21 cellular contexts compared by ENCODE assay signal in genomic region chr14:93067088-93067487, GRCh38. TPM values are rescaled to one million over a fixed set of nuclear protein-coding genes. Genes with fewer than 3 reads are reported as not detected.
DNase-seq lines count a peak whose midpoint lies in the region; ATAC-seq and TF ChIP-seq lines count a peak whose summit lies in the region.
"Had no signal": no experiment of that assay in that cellular context is flagged by ENCODE, and none has a peak within 500 bp of the region (broad histone marks: within the 10 kb centered on the region; RNA-seq: fewer than 3 reads in every experiment).

No MANE protein-coding gene starts in this region.

- no peaks in the 10 kb centered on the region for H3K27me3 ChIP-seq in dorsolateral prefrontal cortex
- H3K27me3 ChIP-seq: heart right ventricle, neutrophil, transverse colon had no signal

- no peak for DNase-seq in T-helper 2 cell treated with Interferon-gamma antibody and Interleukin-4, amounts not matched to agents 5 μg/mL and 100 μg/mL, for 36 hours (ENCODE audit: low spot score)
- no peak for DNase-seq in T-helper 2 cell
- DNase-seq in activated B cell treated with CpG ODN at 0.5 μM for 24 hours = no peak
- no peak for DNase-seq in dorsolateral prefrontal cortex
- DNase-seq in stimulated activated effector memory CD8-positive, alpha-beta T cell treated with anti-CD3 and anti-CD28 coated beads, Interleukin-12 subunit alpha, Interleukin-12 subunit beta, amount 100 ng/mL, for 72 hours (ENCODE audit: low spot score in 2 of 2) = no peak
- no peak for DNase-seq in activated gamma-delta T cell treated with Interleukin-2 at 50 U/mL for 16 hours
- no peak for DNase-seq in NCI-H2081 treated with DMSO at 0.1 percent for 48 hours (lab: John Stamatoyannopoulos, UW)
- no peak for DNase-seq in putamen (ENCODE audit: low spot score)
- DNase-seq: activated T-cell treated with anti-CD3 and anti-CD28 coated beads, Interleukin-2, amount 50 U/mL, for 4 hours; C1 segment of cervical spinal cord; DMS79; HCEC 1CT; heart right ventricle; MM.1S; NCI-H187 treated with DMSO at 0.1 percent for 48 hours; Right ventricle myocardium superior; transverse colon had no signal

- H3K36me3 Mint-ChIP-seq in T-helper 2 cell treated with Interferon-gamma antibody and Interleukin-4, amounts not matched to agents 5 μg/mL and 100 μg/mL, for 36 hours (ENCODE audit: low read depth) = peaks cover 4% of the 10 kb centered on the region
- H3K36me3 Mint-ChIP-seq in activated B cell treated with CpG ODN at 0.5 μM for 24 hours (ENCODE audit: low read depth) = no peaks in the 10 kb centered on the region
- peaks cover 21% of the 10 kb centered on the region for H3K36me3 Mint-ChIP-seq in stimulated activated effector memory CD8-positive, alpha-beta T cell treated with anti-CD3 and anti-CD28 coated beads, Interleukin-12 subunit alpha, Interleukin-12 subunit beta, amount 100 ng/mL, for 72 hours

- H3K4me3 ChIP-seq in dorsolateral prefrontal cortex = no peak overlapping the region
- H3K4me3 ChIP-seq: heart right ventricle, transverse colon had no signal

- POLR2A ChIA-PET in activated B cell treated with CpG ODN at 0.5 μM for 24 hours (lab: Charles Lee) = no interaction called here

- peak overlapping the region; percentile 30 for H3K4me3 Mint-ChIP-seq in T-helper 2 cell treated with Interferon-gamma antibody and Interleukin-4, amounts not matched to agents 5 μg/mL and 100 μg/mL, for 36 hours
- no peak overlapping the region for H3K4me3 Mint-ChIP-seq in activated B cell treated with CpG ODN at 0.5 μM for 24 hours
- H3K4me3 Mint-ChIP-seq in stimulated activated effector memory CD8-positive, alpha-beta T cell treated with anti-CD3 and anti-CD28 coated beads, Interleukin-12 subunit alpha, Interleukin-12 subunit beta, amount 100 ng/mL, for 72 hours = peak overlapping the region; percentile 70

- CTCF ChIA-PET in activated B cell treated with CpG ODN at 0.5 μM for 24 hours (lab: Charles Lee) = interaction anchor here (1.1 kb wide), 1 partner anchor 47 kb away, joined by 3 read pairs; no protein-coding TSS in a partner anchor

- intact Hi-C loops in activated B cell treated with CpG ODN at 0.5 μM for 24 hours (cut with micrococcal nuclease) = loop anchor here (2.0 to 5.0 kb wide), 2 partner anchors 32 to 45 kb away; no protein-coding TSS in a partner anchor
- intact Hi-C loops in dorsolateral prefrontal cortex (cut with DNase I) = loop anchor here in 1 of 2 donors (5.0 kb wide), 1 partner anchor 35 kb away; no protein-coding TSS in a partner anchor

- H3K27ac ChIP-seq in dorsolateral prefrontal cortex = peak overlapping the region in 50 of 59 donors; percentile 1 to 79 (median 44)
- H3K27ac ChIP-seq: 22Rv1 had no signal

- peak overlapping the region; percentile 93 for H3K27ac Mint-ChIP-seq in T-helper 2 cell treated with Interferon-gamma antibody and Interleukin-4, amounts not matched to agents 5 μg/mL and 100 μg/mL, for 36 hours
- peak overlapping the region; percentile 61 for H3K27ac Mint-ChIP-seq in activated B cell treated with CpG ODN at 0.5 μM for 24 hours
- peak overlapping the region; percentile 94 for H3K27ac Mint-ChIP-seq in stimulated activated effector memory CD8-positive, alpha-beta T cell treated with anti-CD3 and anti-CD28 coated beads, Interleukin-12 subunit alpha, Interleukin-12 subunit beta, amount 100 ng/mL, for 72 hours

- peaks cover 28% of the 10 kb centered on the region for H3K4me1 Mint-ChIP-seq in T-helper 2 cell treated with Interferon-gamma antibody and Interleukin-4, amounts not matched to agents 5 μg/mL and 100 μg/mL, for 36 hours (ENCODE audit: low read depth)
- peaks cover 50% of the 10 kb centered on the region for H3K4me1 Mint-ChIP-seq in activated B cell treated with CpG ODN at 0.5 μM for 24 hours
- H3K4me1 Mint-ChIP-seq in stimulated activated effector memory CD8-positive, alpha-beta T cell treated with anti-CD3 and anti-CD28 coated beads, Interleukin-12 subunit alpha, Interleukin-12 subunit beta, amount 100 ng/mL, for 72 hours = peaks cover 57% of the 10 kb centered on the region

- TF ChIP-seq CTCF in activated B cell treated with CpG ODN at 0.5 μM for 24 hours (IDR thresholded peaks at IDR 0.05) (no peak), dorsolateral prefrontal cortex (IDR thresholded peaks at IDR 0.05 in 54 of 56, conservative IDR thresholded peaks at IDR 0.05 in 2 of 56; ENCODE audit: low read depth in 1 of 56, partially characterized antibody in 56 of 56) (no peak)

- no peak for ATAC-seq in activated B cell treated with CpG ODN at 0.5 μM for 24 hours (ENCODE audit: low read depth)
- no peak for ATAC-seq in stimulated activated effector memory CD8-positive, alpha-beta T cell treated with anti-CD3 and anti-CD28 coated beads, Interleukin-12 subunit alpha, Interleukin-12 subunit beta, amount 100 ng/mL, for 72 hours
- ATAC-seq: esophagus mucosa, heart right ventricle, sciatic nerve had no signal

- H3K9me3 Mint-ChIP-seq in T-helper 2 cell treated with Interferon-gamma antibody and Interleukin-4, amounts not matched to agents 5 μg/mL and 100 μg/mL, for 36 hours = no peaks in the 10 kb centered on the region
- no peaks in the 10 kb centered on the region for H3K9me3 Mint-ChIP-seq in activated B cell treated with CpG ODN at 0.5 μM for 24 hours
- H3K9me3 Mint-ChIP-seq in stimulated activated effector memory CD8-positive, alpha-beta T cell treated with anti-CD3 and anti-CD28 coated beads, Interleukin-12 subunit alpha, Interleukin-12 subunit beta, amount 100 ng/mL, for 72 hours = no peaks in the 10 kb centered on the region
- H3K9me3 Mint-ChIP-seq: activated T-cell treated with anti-CD3 and anti-CD28 coated beads, Interleukin-2, amount 50 U/mL, for 4 hours had no signal

- H3K27me3 Mint-ChIP-seq in T-helper 2 cell treated with Interferon-gamma antibody and Interleukin-4, amounts not matched to agents 5 μg/mL and 100 μg/mL, for 36 hours (ENCODE audit: low read depth) = no peaks in the 10 kb centered on the region
- H3K27me3 Mint-ChIP-seq in activated B cell treated with CpG ODN at 0.5 μM for 24 hours = no peaks in the 10 kb centered on the region

RNA-seq across cellular contexts. Expression of gene ITPK1, which starts 48.6 kb away (rescaled TPM):
- total RNA-seq in activated B cell treated with CpG ODN at 0.5 μM for 24 hours (43.0 and 50.4 TPM in 2 replicates), dorsolateral prefrontal cortex (100 to 1,000 TPM; 230 to 451 (median 314) TPM)
